9 cellular contexts compared by ENCODE assay signal in genomic region chr10:72881291-72881690, GRCh38. TPM values are rescaled to one million over a fixed set of nuclear protein-coding genes. Genes with fewer than 3 reads are reported as not detected.
"Had no signal": no experiment of that assay in that cellular context is flagged by ENCODE, and none has a peak within 500 bp of the region (broad histone marks: within the 10 kb centered on the region; RNA-seq: fewer than 3 reads in every experiment).

No MANE protein-coding gene starts in this region.

- FAIRE-seq: HepG2, HTR-8/SVneo had no signal

- DNase-seq: IMR-90, KBM-7, KG1 had no signal

- H3K27me3 Mint-ChIP-seq: IgD-negative memory B cell had no signal

- ATAC-seq: HepG2 had no signal

- H3K27ac ChIP-seq: HL-60 had no signal

- H3K27ac Mint-ChIP-seq: IgD-negative memory B cell had no signal

RNA-seq across cellular contexts. Expression of gene OIT3, which starts 12.2 kb away (rescaled TPM):
- total RNA-seq: HepG2, HT-29, HT1080, IMR-90 had no signal
- polyA plus RNA-seq: HepG2, IgD-negative memory B cell, IMR-90 had no signal
